ENCODE assay signal across 9 cellular contexts in the genomic region with DNA sequence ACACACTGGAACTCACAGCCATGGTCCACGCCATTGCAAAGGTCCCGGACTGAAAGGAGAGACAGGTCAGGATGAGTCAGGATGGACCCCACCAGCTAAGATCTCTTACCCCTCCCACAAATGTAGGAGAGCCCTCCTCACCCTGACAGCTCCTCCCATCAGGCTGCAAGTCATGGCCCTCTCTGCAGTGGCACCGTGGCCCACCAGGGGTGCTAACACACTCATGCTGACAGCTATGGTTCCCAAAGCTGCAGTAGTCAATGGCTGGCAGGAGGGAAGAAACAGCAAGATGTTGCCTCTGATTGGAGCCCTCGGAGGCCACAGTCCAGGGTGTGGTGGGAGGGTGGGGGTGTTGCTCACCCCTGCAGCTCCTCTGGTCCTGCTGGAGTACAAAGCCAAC. TPM values are rescaled to one million over a fixed set of nuclear protein-coding genes. Genes with fewer than 3 reads are reported as not detected.
DNase-seq lines count a peak whose midpoint lies in the region; TF ChIP-seq lines count a peak whose summit lies in the region.
"Had no signal": no experiment of that assay in that cellular context is flagged by ENCODE, and none has a peak within 500 bp of the region (broad histone marks: within the 10 kb centered on the region; RNA-seq: fewer than 3 reads in every experiment).

No MANE protein-coding gene starts in this region.

- H3K4me3 Mint-ChIP-seq in HFFc6: no peak overlapping the region
- H3K4me3 Mint-ChIP-seq in glutamatergic neuron (ENCODE audit: unreplicated experiment): no peak overlapping the region

- TF ChIP-seq CTCF in HFFc6 (IDR thresholded peaks at IDR 0.05) (peak; percentile 63), SU-DHL-6 (IDR thresholded peaks at IDR 0.05; ENCODE audit: insufficient read depth, low read length, poor library complexity, severe bottlenecking) (peak; percentile 25), glutamatergic neuron (IDR thresholded peaks at IDR 0.05; ENCODE audit: partially characterized antibody, unreplicated experiment) (peak; percentile 61)

- peak; percentile 32 for DNase-seq in HFFc6
- DNase-seq in glutamatergic neuron: peak; percentile 79
- DNase-seq in globus pallidus (ENCODE audit: low spot score): no peak
- DNase-seq in DMS114 treated with DMSO at 0.1 percent for 48 hours (lab: John Stamatoyannopoulos, UW; ENCODE audit: unreplicated experiment): no peak
- DNase-seq in NCI-H446 treated with DMSO at 0.1 percent for 48 hours (lab: John Stamatoyannopoulos, UW): no peak

- H3K27me3 ChIP-seq in SU-DHL-6 (ENCODE audit: low read length): no peaks in the 10 kb centered on the region

- H3K79me2 ChIP-seq in SU-DHL-6 (ENCODE audit: insufficient read depth, low read length): no peaks in the 10 kb centered on the region

- H3K36me3 Mint-ChIP-seq in HFFc6 (ENCODE audit: low read depth): no peaks in the 10 kb centered on the region
- peaks cover 8% of the 10 kb centered on the region for H3K36me3 Mint-ChIP-seq in glutamatergic neuron (ENCODE audit: unreplicated experiment)

- H3F3A ChIP-seq in SU-DHL-6 (ENCODE audit: insufficient read depth): no peaks in the 10 kb centered on the region

- H3K9me3 ChIP-seq in ES-I3 (ENCODE audit: control insufficient read depth, insufficient read depth, low read length) (no peaks in the 10 kb centered on the region), SU-DHL-6 (ENCODE audit: insufficient read depth, low read length) (no peaks in the 10 kb centered on the region)

- H3K27ac Mint-ChIP-seq in HFFc6: no peak overlapping the region
- no peak overlapping the region for H3K27ac Mint-ChIP-seq in glutamatergic neuron (ENCODE audit: unreplicated experiment)

- no peak overlapping the region for H3K27ac ChIP-seq in SU-DHL-6 (ENCODE audit: low read depth, low read length)

- no peak overlapping the region for H2AFZ ChIP-seq in SU-DHL-6 (ENCODE audit: low read depth, low read length, severe bottlenecking)

- H4K20me1 ChIP-seq in SU-DHL-6 (ENCODE audit: low read depth, low read length): no peaks in the 10 kb centered on the region

- H3K9me2 ChIP-seq in SU-DHL-6 (replicated peaks; ENCODE audit: insufficient read depth, low read length): no peaks in the 10 kb centered on the region

- no peaks in the 10 kb centered on the region; the same call in 1 of the 2 replicates for H3K9me3 Mint-ChIP-seq in HFFc6
- H3K9me3 Mint-ChIP-seq in glutamatergic neuron (ENCODE audit: unreplicated experiment): peaks cover 3% of the 10 kb centered on the region

- H3K9ac ChIP-seq in ES-I3 (ENCODE audit: low read depth, low read length) (peak overlapping the region; percentile 43; the same call in 1 of the 2 replicates), SU-DHL-6 (ENCODE audit: low read length) (no peak overlapping the region)

- H3K4me3 ChIP-seq in SU-DHL-6 (ENCODE audit: insufficient read depth, low read length, poor library complexity, severe bottlenecking): no peak overlapping the region
- H3K4me3 ChIP-seq: lung had no signal

- H3K4me1 Mint-ChIP-seq in HFFc6 (ENCODE audit: low read depth) (peaks cover 8% of the 10 kb centered on the region), glutamatergic neuron (ENCODE audit: low read depth, unreplicated experiment) (peaks cover 2% of the 10 kb centered on the region)

- H3K4me1 ChIP-seq in ES-I3 (ENCODE audit: insufficient read depth, low read length): peaks cover 7% of the 10 kb centered on the region

- no peak overlapping the region for H3K4me2 ChIP-seq in SU-DHL-6 (ENCODE audit: low read depth, low read length, poor library complexity, severe bottlenecking)

- H3K36me3 ChIP-seq in ES-I3 (ENCODE audit: insufficient read depth, low read length) (no peaks in the 10 kb centered on the region), SU-DHL-6 (ENCODE audit: low read length) (no peaks in the 10 kb centered on the region)

- H3K27me3 Mint-ChIP-seq in HFFc6 (ENCODE audit: insufficient read depth) (peaks cover 32% of the 10 kb centered on the region), glutamatergic neuron (ENCODE audit: unreplicated experiment) (peaks cover 12% of the 10 kb centered on the region)

RNA-seq across cellular contexts. Expression of a gene that starts 5.7 kb away (rescaled TPM):
- not detected for total RNA-seq in HFFc6 (2021; fragmentation: NEBNext Ultra II Directional; extraction: Animal tissue kit (Norgen Biotek cat#: 25700))
- total RNA-seq in glutamatergic neuron (ENCODE audit: unreplicated experiment): not detected
- total RNA-seq: T-helper 2 cell treated with Interferon-gamma antibody and Interleukin-4, amounts not matched to agents 100 ng/mL and 5 ng/mL, for 36 hours had no signal

RNA-seq across cellular contexts. Expression of a gene that starts 7.1 kb away (rescaled TPM):
- total RNA-seq in HFFc6 (2021; fragmentation: NEBNext Ultra II Directional; extraction: Animal tissue kit (Norgen Biotek cat#: 25700)): not detected
- total RNA-seq in glutamatergic neuron (ENCODE audit: unreplicated experiment): not detected

RNA-seq across cellular contexts. Expression of a gene that starts 46.6 kb away (rescaled TPM):
- under 1 TPM in 2 of 6 experiments, not detected in 4; 0.33 to 0.66 TPM for total RNA-seq in HFFc6 (2021; fragmentation: NEBNext Ultra II Directional; extraction: Animal tissue kit (Norgen Biotek cat#: 25700))
- total RNA-seq in glutamatergic neuron (ENCODE audit: unreplicated experiment): not detected
- total RNA-seq: T-helper 2 cell treated with Interferon-gamma antibody and Interleukin-4, amounts not matched to agents 100 ng/mL and 5 ng/mL, for 36 hours had no signal

RNA-seq across cellular contexts. Expression of a gene that starts 47.3 kb away (rescaled TPM):
- 100 to 1,000 TPM; 122 to 146 (median 135) TPM for total RNA-seq in HFFc6 (2021; fragmentation: NEBNext Ultra II Directional; extraction: Animal tissue kit (Norgen Biotek cat#: 25700))
- total RNA-seq in glutamatergic neuron (ENCODE audit: unreplicated experiment): 0.61 TPM

Comparison
In these comparisons a context has a peak if more than half of its experiments do, and no peak if none do; other contexts are left out.
1. DNase-seq: peak in HFFc6 (single experiment) and glutamatergic neuron (single experiment); none in globus pallidus (single experiment), DMS114 treated with DMSO at 0.1 percent for 48 hours (single experiment) and NCI-H446 treated with DMSO at 0.1 percent for 48 hours (single experiment).
2. Peak in every context shown above with its lines, with median percentiles within 50 percentile points of each other: CTCF ChIP-seq.